In genomic region chr16:11681977-11682654, GRCh38 we compare ENCODE assay signal across 9 cellular contexts. TPM values are rescaled to one million over a fixed set of nuclear protein-coding genes. Genes with fewer than 3 reads are reported as not detected.
DNase-seq lines count a peak whose midpoint lies in the region; ATAC-seq and TF ChIP-seq lines count a peak whose summit lies in the region.
"Had no signal": no experiment of that assay in that cellular context is flagged by ENCODE, and none has a peak within 500 bp of the region (broad histone marks: within the 10 kb centered on the region; RNA-seq: fewer than 3 reads in every experiment).

No MANE protein-coding gene starts in this region.

- peak overlapping the region in 7 of 12 donors; percentile 10 to 59 (median 33) for H3K27ac ChIP-seq in heart left ventricle
- H3K27ac ChIP-seq in suprapubic skin: no peak overlapping the region
- H3K27ac ChIP-seq: adrenal gland had no signal

- no peak for DNase-seq in heart left ventricle
- no peak for DNase-seq in cardiac septum (ENCODE audit: low spot score)
- no peak for DNase-seq in central memory CD8-positive, alpha-beta T cell (ENCODE audit: low spot score in 2 of 2)
- DNase-seq in suprapubic skin (ENCODE audit: low spot score in 2 of 2): peak; percentile 43 to 73
- DNase-seq in DMS79 (lab: John Stamatoyannopoulos, UW): no peak
- DNase-seq in inferior parietal cortex (ENCODE audit: extremely low spot score): no peak

- peak overlapping the region; percentile 26 for H3K4me3 Mint-ChIP-seq in central memory CD8-positive, alpha-beta T cell

- no peak for TF ChIP-seq CTCF in heart left ventricle (IDR thresholded peaks at IDR 0.05)
- no peak for TF ChIP-seq CTCF in suprapubic skin (IDR thresholded peaks at IDR 0.05)

- TF ChIP-seq POLR2A in heart left ventricle (IDR thresholded peaks at IDR 0.05) (no peak), suprapubic skin (IDR thresholded peaks at IDR 0.05) (no peak)

- intact Hi-C loops in heart left ventricle (cut with DNase I): no loop called here
- intact Hi-C loops in cardiac septum (cut with DNase I): no loop called here

- H3K4me1 ChIP-seq in heart left ventricle: peaks cover 3 to 77% (median 52%) of the 10 kb centered on the region in 12 donors
- peaks cover 30% of the 10 kb centered on the region for H3K4me1 ChIP-seq in suprapubic skin

- no peaks in the 10 kb centered on the region for H3K27me3 ChIP-seq in heart left ventricle
- H3K27me3 ChIP-seq in suprapubic skin: no peaks in the 10 kb centered on the region
- H3K27me3 ChIP-seq: adrenal gland had no signal

- no peaks in the 10 kb centered on the region for H3K27me3 Mint-ChIP-seq in central memory CD8-positive, alpha-beta T cell

- H3K36me3 ChIP-seq in heart left ventricle (peaks cover 0 to 99% (median 90%) of the 10 kb centered on the region in 9 donors), suprapubic skin (peaks cover 84% of the 10 kb centered on the region)

- 80 to 85% (median 85%) methylated on average over 12 of the region's 12 CpGs for WGBS in heart left ventricle, 4 donors
- 88% methylated on average over 12 of the region's 12 CpGs for WGBS in suprapubic skin

- ATAC-seq in heart left ventricle (no peak), HG03571 (IDR thresholded peaks at IDR 0.05; ENCODE audit: unreplicated experiment) (peak; percentile 42), GM18867 (IDR thresholded peaks at IDR 0.05; ENCODE audit: unreplicated experiment) (no peak)
- ATAC-seq in central memory CD8-positive, alpha-beta T cell (replicated peaks; ENCODE audit: extremely low read depth, poor library complexity, severe bottlenecking): no peak

- TF ChIP-seq EP300 in suprapubic skin (IDR thresholded peaks at IDR 0.05): no peak

- no peaks in the 10 kb centered on the region for H3K9me3 ChIP-seq in heart left ventricle
- H3K9me3 ChIP-seq in suprapubic skin: no peaks in the 10 kb centered on the region
- H3K9me3 ChIP-seq: adrenal gland had no signal

- no peak overlapping the region for H3K4me3 ChIP-seq in heart left ventricle
- H3K4me3 ChIP-seq in suprapubic skin: no peak overlapping the region
- H3K4me3 ChIP-seq: adrenal gland had no signal

- H3K4me1 Mint-ChIP-seq in central memory CD8-positive, alpha-beta T cell: peaks cover 33% of the 10 kb centered on the region

- H3K9me3 Mint-ChIP-seq in central memory CD8-positive, alpha-beta T cell: no peaks in the 10 kb centered on the region

- peaks cover 60% of the 10 kb centered on the region for H3K36me3 Mint-ChIP-seq in central memory CD8-positive, alpha-beta T cell (ENCODE audit: insufficient read depth)

- no peak overlapping the region for H3K27ac Mint-ChIP-seq in central memory CD8-positive, alpha-beta T cell (ENCODE audit: low read depth)

RNA-seq across cellular contexts. Expression of gene SNN, which starts 13.9 kb away (rescaled TPM):
- total RNA-seq in heart left ventricle (10 to 100 TPM; 17.0 to 60.0 (median 36.4) TPM), cardiac septum (31.2 TPM), suprapubic skin (10 to 100 TPM; 17.0 to 32.7 (median 24.6) TPM)
- 10 to 100 TPM; 12.5 to 38.4 TPM for polyA plus RNA-seq in heart left ventricle

Comparison
In these comparisons a context has a peak if more than half of its experiments do, and no peak if none do; other contexts are left out.
1. DNase-seq: peak in suprapubic skin (2 of 2); none in heart left ventricle (0 of 5), cardiac septum (single experiment), central memory CD8-positive, alpha-beta T cell (0 of 2), DMS79 (single experiment) and inferior parietal cortex (single experiment).